Comparison of ENCODE assay signal across 8 cellular contexts in genomic region chr9:108933231-108933630, GRCh38. TPM values are rescaled to one million over a fixed set of nuclear protein-coding genes. Genes with fewer than 3 reads are reported as not detected.
DNase-seq lines count a peak whose midpoint lies in the region; ATAC-seq and TF ChIP-seq lines count a peak whose summit lies in the region.

No MANE protein-coding gene starts in this region.

- H3K4me1 ChIP-seq in Karpas-422 (ENCODE audit: low read length) (peaks cover 30% of the 10 kb centered on the region), liver (ENCODE audit: control insufficient read depth in 4 of 4, insufficient read depth in 4 of 4, low read length in 3 of 4) (peaks cover 5 to 27% (median 18%) of the 10 kb centered on the region in 4 donors), tibial artery (peaks cover 0 to 25% (median 18%) of the 10 kb centered on the region in 4 donors)

- no peak for TF ChIP-seq CTCF in liver (IDR thresholded peaks at IDR 0.05; ENCODE audit: low read depth, low read length, missing input control)
- TF ChIP-seq CTCF in tibial artery (IDR thresholded peaks at IDR 0.05) = no peak

- intact Hi-C loops in tibial artery (cut with DNase I; ENCODE audit: low total_unique reads) = loop anchor here (10.0 kb wide), 2 partner anchors 82 to 182 kb away; partner anchors contain the start of genes CTNNAL1 and TMEM245

- peak overlapping the region; percentile 85 for H3K4me2 ChIP-seq in Karpas-422 (ENCODE audit: low read depth, low read length, poor library complexity, severe bottlenecking)

- H3K27me3 ChIP-seq in Karpas-422 (ENCODE audit: low read length) (no peaks in the 10 kb centered on the region), liver (ENCODE audit: control insufficient read depth in 4 of 4, insufficient read depth in 4 of 4, low read length in 3 of 4) (no peaks in the 10 kb centered on the region), tibial artery (no peaks in the 10 kb centered on the region)

- H3K9me3 ChIP-seq in Karpas-422 (ENCODE audit: low read length) (no peaks in the 10 kb centered on the region), liver (ENCODE audit: control insufficient read depth in 4 of 4, low read length in 3 of 4) (no peaks in the 10 kb centered on the region), tibial artery (no peaks in the 10 kb centered on the region)

- DNase-seq in EH (ENCODE audit: low read depth) (peak; percentile 31), Karpas-422 (peak; percentile 51), T47D (ENCODE audit: low read depth in 1 of 2, low spot score in 1 of 2) (peak; percentile 5 to 14), tibial artery (no peak), GM19240 (ENCODE audit: insufficient read length, low spot score) (no peak), AG20443 (ENCODE audit: low spot score) (no peak)

- H3K36me3 ChIP-seq in Karpas-422 (ENCODE audit: insufficient read depth, low read length) (peaks cover 13% of the 10 kb centered on the region), liver (ENCODE audit: control insufficient read depth in 4 of 4, insufficient read depth in 3 of 4, low read depth in 1 of 4, low read length in 3 of 4) (peaks cover 1 to 10% (median 7%) of the 10 kb centered on the region in 4 donors), tibial artery (peaks cover 10 to 21% (median 10%) of the 10 kb centered on the region in 3 donors)

- peak overlapping the region; percentile 92 for H3K9ac ChIP-seq in Karpas-422 (ENCODE audit: low read length)
- H3K9ac ChIP-seq in liver (ENCODE audit: low read depth in 1 of 2, low read length in 2 of 2) = peak overlapping the region; percentile 61 to 95

- under 1% methylated on average over 20 of the region's 20 CpGs for WGBS in liver

- peak overlapping the region; percentile 92; the same call in 1 of the 2 replicates for H2AFZ ChIP-seq in Karpas-422 (ENCODE audit: low read length)

- no peak for ATAC-seq in GM18517 (IDR thresholded peaks at IDR 0.05; ENCODE audit: unreplicated experiment)

- peaks cover 82% of the 10 kb centered on the region for H3K79me2 ChIP-seq in Karpas-422 (ENCODE audit: low read length)

- no peaks in the 10 kb centered on the region for H3K9me2 ChIP-seq in Karpas-422 (replicated peaks; ENCODE audit: insufficient read depth, low read length)

- in situ Hi-C loops in T47D (cut with HindIII; ENCODE audit: low pct_unique_long_range_greater_than_20kb, low sequenced_read_pairs) = no loop called here

- H3K4me3 ChIP-seq in Karpas-422 (ENCODE audit: low read length) (peak overlapping the region; percentile 98), liver (ENCODE audit: low read depth in 1 of 3, low read length in 3 of 3) (peak overlapping the region; percentile 83 to 98 (median 85)), tibial artery (peak overlapping the region; percentile 71 to 76)

- no peaks in the 10 kb centered on the region for H4K20me1 ChIP-seq in Karpas-422 (ENCODE audit: insufficient read depth, low read depth, low read length)

- TF ChIP-seq RAD21 in liver (IDR thresholded peaks at IDR 0.05) = no peak

- peak overlapping the region; percentile 46; the same call in 1 of the 2 replicates for H3K27ac ChIP-seq in Karpas-422 (ENCODE audit: low read length)
- H3K27ac ChIP-seq in liver (ENCODE audit: low read depth in 1 of 2, low read length in 2 of 2) = peak overlapping the region; percentile 71 to 96
- H3K27ac ChIP-seq in tibial artery = peak overlapping the region; percentile 83 to 86

TF ChIP-seq in liver, 16 proteins besides CTCF, POLR2A, EP300 and RAD21:
- TF ChIP-seq HNF4A (conservative IDR thresholded peaks at IDR 0.05) (no peak), RXRA (IDR thresholded peaks at IDR 0.05) (no peak), FOXA1 (IDR thresholded peaks at IDR 0.05) (no peak), ATF3 (IDR thresholded peaks at IDR 0.05) (no peak), SP1 (IDR thresholded peaks at IDR 0.05) (no peak), YY1 (IDR thresholded peaks at IDR 0.05) (no peak), JUND (IDR thresholded peaks at IDR 0.05) (no peak), EGR1 (IDR thresholded peaks at IDR 0.05; ENCODE audit: low read depth in 2 of 2) (no peak), TAF1 (conservative IDR thresholded peaks at IDR 0.05) (no peak), NR2F2 (IDR thresholded peaks at IDR 0.05) (no peak), MAX (IDR thresholded peaks at IDR 0.05) (no peak), GABPA (IDR thresholded peaks at IDR 0.05 in 1 of 2, conservative IDR thresholded peaks at IDR 0.05 in 1 of 2) (no peak), REST (IDR thresholded peaks at IDR 0.05) (no peak), HNF4G (IDR thresholded peaks at IDR 0.05) (no peak), ZBTB33 (IDR thresholded peaks at IDR 0.05) (no peak)

RNA-seq across cellular contexts. Expression of gene ELP1, which starts 0.7 kb away (rescaled TPM):
- total RNA-seq in Karpas-422 (2014; rRNA removed; shearing (Covaris generic); ENCODE audit: low replicate concordance) = 41.4 and 60.3 TPM in 2 replicates
- total RNA-seq in liver = 10 to 100 TPM; 22.3 to 27.7 TPM
- polyA plus RNA-seq in liver = 10 to 100 TPM in 1 of 2 donors, 1 to 10 TPM in 1; 9.3 to 10.4 TPM

RNA-seq across cellular contexts. Expression of gene ABITRAM, which starts 1.0 kb away (rescaled TPM):
- total RNA-seq in Karpas-422 (2014; rRNA removed; shearing (Covaris generic); ENCODE audit: low replicate concordance) = 9.5 and 22.5 TPM in 2 replicates
- total RNA-seq in liver = 1 to 10 TPM; 3.5 to 5.2 TPM
- polyA plus RNA-seq in liver = 1 to 10 TPM; 5.9 to 8.2 TPM

Comparison
In these comparisons a context has a peak if more than half of its experiments do, and no peak if none do; other contexts are left out.
1. DNase-seq: peak in EH (single experiment), Karpas-422 (single experiment) and T47D (2 of 2); none in tibial artery (0 of 2), GM19240 (single experiment) and AG20443 (single experiment).
2. Peak in every context shown above with its lines, with median percentiles within 50 percentile points of each other: H3K27ac ChIP-seq and H3K4me3 ChIP-seq.